In the genomic region with DNA sequence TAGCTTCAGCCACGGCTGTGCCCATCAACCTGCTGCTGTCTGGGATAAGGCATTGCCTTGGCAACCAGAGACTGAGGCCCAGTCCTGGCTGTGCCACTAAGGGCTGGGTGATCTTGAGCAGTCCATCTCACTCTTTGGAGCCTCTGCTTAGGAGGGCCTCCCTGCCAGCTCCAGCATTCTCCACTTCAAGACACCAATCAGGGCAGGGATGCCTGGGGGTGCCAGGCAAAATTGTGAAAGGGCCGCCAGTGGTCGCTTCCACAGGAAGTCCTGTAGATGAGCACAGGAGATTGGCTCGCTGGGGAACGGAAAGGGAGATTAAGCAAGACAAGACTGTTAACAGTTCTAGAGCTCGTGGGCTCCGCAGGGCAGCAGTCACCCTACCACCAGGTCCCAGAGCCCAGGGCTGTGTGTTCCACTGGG, we compare ENCODE assay signal across 18 cellular contexts. TPM values are rescaled to one million over a fixed set of nuclear protein-coding genes. Genes with fewer than 3 reads are reported as not detected.
DNase-seq lines count a peak whose midpoint lies in the region; ATAC-seq, FAIRE-seq and TF ChIP-seq lines count a peak whose summit lies in the region.
"Had no signal": no experiment of that assay in that cellular context is flagged by ENCODE, and none has a peak within 500 bp of the region (broad histone marks: within the 10 kb centered on the region; RNA-seq: fewer than 3 reads in every experiment).

A gene with protein sequence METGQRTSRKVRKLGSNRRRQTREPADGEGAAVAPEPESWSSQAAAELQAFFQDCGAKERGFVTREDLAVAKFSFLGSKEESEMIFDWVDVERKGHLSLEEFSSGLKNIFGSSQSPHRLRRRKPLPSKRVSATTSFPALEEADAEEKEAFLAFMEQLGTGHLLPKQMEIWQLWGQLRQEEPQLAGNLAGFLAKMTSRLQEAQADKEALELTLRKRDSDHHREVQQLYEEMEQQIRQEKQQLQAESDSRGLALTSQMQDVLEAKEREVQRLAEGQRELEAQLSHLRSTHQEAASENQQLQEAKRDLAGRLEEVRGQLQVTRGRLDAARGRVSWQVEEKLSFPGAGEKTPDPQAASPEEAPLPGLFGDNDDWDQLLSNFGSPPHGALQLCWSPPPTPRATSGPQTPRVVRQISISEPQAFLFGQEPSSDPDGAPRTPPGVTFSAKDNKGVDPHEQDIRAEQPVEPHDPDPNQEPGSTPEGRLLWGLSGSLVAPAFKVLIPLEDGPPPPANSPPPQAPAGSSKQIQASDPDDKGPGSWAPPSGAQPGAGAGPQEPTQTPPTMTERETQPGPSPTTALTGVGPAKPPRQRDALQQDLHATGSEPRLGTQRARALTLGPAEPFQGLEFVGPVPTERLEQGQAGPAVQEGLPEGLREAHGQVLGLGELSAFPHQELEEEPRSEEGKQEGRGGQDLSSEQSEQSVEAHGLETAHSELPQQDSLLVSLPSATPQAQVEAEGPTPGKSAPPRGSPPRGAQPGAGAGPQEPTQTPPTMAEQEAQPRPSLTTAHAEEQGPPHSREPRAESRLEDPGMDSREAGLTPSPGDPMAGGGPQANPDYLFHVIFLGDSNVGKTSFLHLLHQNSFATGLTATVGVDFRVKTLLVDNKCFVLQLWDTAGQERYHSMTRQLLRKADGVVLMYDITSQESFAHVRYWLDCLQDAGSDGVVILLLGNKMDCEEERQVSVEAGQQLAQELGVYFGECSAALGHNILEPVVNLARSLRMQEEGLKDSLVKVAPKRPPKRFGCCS (plus strand): TSS at position 346 of the 423 bp plus-strand sequence. CDS start 6,410 bp downstream, outside the sequence.

- FAIRE-seq in H1 (lab: Jason Lieb, UNC): no peak
- FAIRE-seq: G401.6 had no signal

- TF ChIP-seq POLR2A in H1 (IDR thresholded peaks at IDR 0.05; ENCODE audit: control extremely low read depth in 1 of 2, low read depth in 2 of 2, low read length in 2 of 2): no peak
- no peak for TF ChIP-seq POLR2A in spleen (IDR thresholded peaks at IDR 0.05)
- no peak for TF ChIP-seq POLR2A in testis (IDR thresholded peaks at IDR 0.05)

- H3K27me3 ChIP-seq in H1 (replicated peaks in 1 of 4; ENCODE audit: control insufficient read depth in 3 of 4, extremely low read depth in 1 of 4, insufficient read depth in 3 of 4, low read length in 3 of 4) (no peaks in the 10 kb centered on the region), spleen (replicated peaks in 1 of 7) (no peaks in the 10 kb centered on the region), testis (no peaks in the 10 kb centered on the region)
- H3K27me3 ChIP-seq: vagina had no signal

- H3K4me3 ChIP-seq in H1 (ENCODE audit: extremely low read depth in 1 of 4, insufficient read depth in 2 of 4, low read depth in 3 of 4, low read length in 4 of 4) (no peak within 1 kb of the TSS), spleen (no peak within 1 kb of the TSS), testis (no peak within 1 kb of the TSS)
- H3K4me3 ChIP-seq: vagina had no signal

- no peaks in the 10 kb centered on the region for H3K4me1 ChIP-seq in H1 (replicated peaks in 1 of 4; ENCODE audit: control insufficient read depth in 3 of 4, insufficient read depth in 4 of 4, low read length in 3 of 4)
- H3K4me1 ChIP-seq in spleen: peaks cover 9 to 69% (median 16%) of the 10 kb centered on the region in 6 donors
- peaks cover 7% of the 10 kb centered on the region for H3K4me1 ChIP-seq in testis

- peaks cover 31 to 38% (median 35%) of the 10 kb centered on the region in 3 donors for H3K4me1 Mint-ChIP-seq in IgD-negative memory B cell

- H3K56ac ChIP-seq in H1 (replicated peaks; ENCODE audit: insufficient read length, low read depth, low read length): no peak within 1 kb of the TSS

- H4K91ac ChIP-seq in H1 (replicated peaks; ENCODE audit: insufficient read length, low read length): no peak within 1 kb of the TSS

- no peak for TF ChIP-seq EP300 in H1 (IDR thresholded peaks at IDR 0.05; ENCODE audit: borderline replicate concordance in 1 of 2, low read depth in 2 of 2, low read length in 2 of 2)

- no peak within 1 kb of the TSS for H2BK12ac ChIP-seq in H1 (ENCODE audit: low read depth, low read length)

- no peak within 1 kb of the TSS for H2AK5ac ChIP-seq in H1 (ENCODE audit: low read depth, low read length)

- peak within 1 kb of the TSS; percentile 71 for H4K8ac ChIP-seq in H1 (ENCODE audit: extremely low read depth, insufficient read depth, low read length)

- H2BK15ac ChIP-seq in H1 (ENCODE audit: low read length): no peak within 1 kb of the TSS

- no peak within 1 kb of the TSS for H4K5ac ChIP-seq in H1 (ENCODE audit: insufficient read length, low read depth, low read length)

- CTCF ChIA-PET in H1 (lab: Charles Lee; ENCODE audit: partially characterized antibody): interaction anchor here (0.6 to 2.2 kb wide), 8 partner anchors 8 to 957 kb away, joined by 3 to 11 read pairs (median 4); no protein-coding TSS in a partner anchor

- no peak within 1 kb of the TSS for H3K4me2 ChIP-seq in H1 (ENCODE audit: insufficient read depth in 1 of 2, low read depth in 2 of 2, low read length in 2 of 2)

- DNase-seq in NOMO-1 treated with DMSO at 0.1 percent for 48 hours (lab: John Stamatoyannopoulos, UW; ENCODE audit: unreplicated experiment): peak; percentile 89
- DNase-seq in H1 (ENCODE audit: low read depth in 1 of 2, low spot score in 2 of 2): no peak
- DNase-seq in spleen: peak; percentile 74
- no peak for DNase-seq in testis
- DNase-seq: CD4-positive, alpha-beta T cell; glutamatergic neuron; NCI-H2029 treated with DMSO at 0.1 percent for 48 hours; NCI-H82; stimulated activated CD4-positive, alpha-beta T cell treated with anti-CD3 and anti-CD28 coated beads, Interleukin-2, amount 100 ng/mL, for 24 hours; T1000 had no signal

- no peaks in the 10 kb centered on the region for H3K9me3 ChIP-seq in H1 (ENCODE audit: insufficient read depth in 2 of 2, low read depth in 1 of 2, low read length in 1 of 2)
- no peaks in the 10 kb centered on the region for H3K9me3 ChIP-seq in spleen
- no peaks in the 10 kb centered on the region for H3K9me3 ChIP-seq in testis
- H3K9me3 ChIP-seq: vagina had no signal

- H3K23me2 ChIP-seq in H1 (ENCODE audit: low read depth, low read length): no peaks in the 10 kb centered on the region

- peak within 1 kb of the TSS in 2 of 3 donors; percentile 36 to 60 for H3K27ac Mint-ChIP-seq in IgD-negative memory B cell
- H3K27ac Mint-ChIP-seq: CD4-positive, alpha-beta T cell had no signal

- no peak within 1 kb of the TSS for H2BK120ac ChIP-seq in H1 (replicated peaks; ENCODE audit: low read depth, low read length)

- no peak within 1 kb of the TSS for H2BK20ac ChIP-seq in H1 (ENCODE audit: low read length)

- POLR2A ChIA-PET in H1 (lab: Charles Lee; ENCODE audit: partially characterized antibody): no interaction called here

- no peak within 1 kb of the TSS for H3K23ac ChIP-seq in H1 (ENCODE audit: insufficient read length)

- TF ChIP-seq CTCF in H1 (IDR thresholded peaks at IDR 0.05; ENCODE audit: control extremely low read depth in 1 of 3, insufficient read depth in 1 of 3, low read depth in 1 of 3, low read length in 3 of 3): no peak
- no peak for TF ChIP-seq CTCF in spleen (IDR thresholded peaks at IDR 0.05 in 8 of 11, conservative IDR thresholded peaks at IDR 0.05 in 3 of 11)
- no peak for TF ChIP-seq CTCF in testis (IDR thresholded peaks at IDR 0.05)

- no peaks in the 10 kb centered on the region for H3K36me3 ChIP-seq in H1 (ENCODE audit: control insufficient read depth in 2 of 4, insufficient read depth in 4 of 4, low read length in 3 of 4)
- H3K36me3 ChIP-seq in spleen: no peaks in the 10 kb centered on the region
- H3K36me3 ChIP-seq in testis (ENCODE audit: low read depth, missing control alignments): no peaks in the 10 kb centered on the region
- H3K36me3 ChIP-seq: vagina had no signal

- H3K27me3 Mint-ChIP-seq in IgD-negative memory B cell: no peaks in the 10 kb centered on the region
- H3K27me3 Mint-ChIP-seq: CD4-positive, alpha-beta T cell; central memory CD8-positive, alpha-beta T cell had no signal

- H3K27ac ChIP-seq in H1 (ENCODE audit: low read depth, low read length) (no peak within 1 kb of the TSS), spleen (peak within 1 kb of the TSS in 3 of 8 donors; percentile 40 to 59 (median 46)), testis (no peak within 1 kb of the TSS)
- H3K27ac ChIP-seq: epithelial cell of prostate, vagina had no signal

- no peaks in the 10 kb centered on the region for H3K79me1 ChIP-seq in H1 (ENCODE audit: low read depth, low read length)

- no peak within 1 kb of the TSS for H3K14ac ChIP-seq in H1 (ENCODE audit: insufficient read length)

- H4K20me1 ChIP-seq in H1 (replicated peaks in 1 of 2; ENCODE audit: control insufficient read depth in 1 of 2, insufficient read depth in 2 of 2, low read length in 2 of 2): peaks cover 0 to 3% of the 10 kb centered on the region in 2 experiments

- H3K4ac ChIP-seq in H1 (replicated peaks; ENCODE audit: insufficient read length, low read depth, low read length): no peak within 1 kb of the TSS

- peak within 1 kb of the TSS in 1 of 4 donors; percentile 83 for H3K4me3 Mint-ChIP-seq in IgD-negative memory B cell
- H3K4me3 Mint-ChIP-seq: CD4-positive, alpha-beta T cell; central memory CD8-positive, alpha-beta T cell had no signal

- ATAC-seq in HG02763 (IDR thresholded peaks at IDR 0.05; ENCODE audit: unreplicated experiment): no peak
- no peak for ATAC-seq in GM19395 (IDR thresholded peaks at IDR 0.05; ENCODE audit: unreplicated experiment)

- no peak within 1 kb of the TSS; the same call in 1 of the 2 replicates for H2BK5ac ChIP-seq in H1 (ENCODE audit: low read depth, low read length)

- H2AFZ ChIP-seq in H1 (ENCODE audit: low read length): no peak within 1 kb of the TSS

- H3K36me3 Mint-ChIP-seq in IgD-negative memory B cell: peaks cover 2% of the 10 kb centered on the region

- no peak within 1 kb of the TSS for H3K18ac ChIP-seq in H1 (ENCODE audit: extremely low read depth, low read length)

- intact Hi-C loops in spleen (cut with DNase I; ENCODE audit: low total_unique reads): no loop called here
- intact Hi-C loops in testis (cut with DNase I; ENCODE audit: low total_unique reads): no loop called here

- H3K9ac ChIP-seq in H1 (replicated peaks in 1 of 4; ENCODE audit: extremely low read depth in 1 of 4, low read depth in 3 of 4, low read length in 3 of 4): no peak within 1 kb of the TSS

- no peaks in the 10 kb centered on the region for H3K79me2 ChIP-seq in H1 (ENCODE audit: control insufficient read depth in 1 of 2, insufficient read depth in 2 of 2, low read length in 2 of 2)

- no peak for TF ChIP-seq RAD21 in H1 (IDR thresholded peaks at IDR 0.05 in 1 of 2, conservative IDR thresholded peaks at IDR 0.05 in 1 of 2; ENCODE audit: low read depth in 2 of 2, low read length in 2 of 2)

- WGBS in H1 (ENCODE audit: extremely low coverage in 1 of 2, insufficient coverage in 1 of 2, insufficient read length in 1 of 2, insufficient replicate concordance in 2 of 2, low coverage in 1 of 2, low lambda C conversion rate in 2 of 2, missing lambda C conversion rate in 1 of 2), 2 experiments: 88% methylated on average over 7 of the region's 7 CpGs; no CpG with 5 or more reads in 1 of the 2 experiments
- WGBS in spleen, 5 donors: 48 to 73% (median 69%) methylated on average over 5 to 7 of the region's 7 CpGs
- WGBS in testis, 2 donors: 84 to 95% methylated on average over 5 to 7 of the region's 7 CpGs

- no peaks in the 10 kb centered on the region for H3K9me3 Mint-ChIP-seq in IgD-negative memory B cell
- H3K9me3 Mint-ChIP-seq: CD4-positive, alpha-beta T cell; central memory CD8-positive, alpha-beta T cell had no signal

RNA-seq across cellular contexts. Expression of the gene that starts here (rescaled TPM):
- polyA plus RNA-seq in IgD-negative memory B cell (not detected), H1 (2011; rRNA removed) (0.02 and 0.03 TPM in 2 replicates), spleen (under 1 TPM; 0.06 to 0.26 (median 0.24) TPM), testis (ENCODE audit: insufficient read depth, low read depth, low replicate concordance) (0.09 TPM)
- total RNA-seq in H1 (2021; fragmentation: NEBNext Ultra II Directional; extraction: Animal tissue kit (Norgen Biotek cat#: 25700)): not detected in 2 replicates
- polyA plus RNA-seq in H1 (2011; cell fraction: cytosol; rRNA removed): 0.06 TPM
- polyA plus RNA-seq in H1 (2011; cell fraction: nucleus; rRNA removed): 0.09 TPM
- polyA plus RNA-seq in H1 (2012, experiment 1 of 2): 0.11 TPM in 1 of 4 replicates, not detected in the others
- not detected for polyA plus RNA-seq in H1 (2012, experiment 2 of 2)
- 0.02 TPM for polyA plus RNA-seq in H1 (2013, experiment 1 of 2)
- polyA plus RNA-seq in H1 (2013, experiment 2 of 2): 0.02 TPM
- polyA minus RNA-seq in H1 (2011; rRNA and poly(A)+ RNA removed): 0.10 TPM in 1 of 2 replicates, not detected in the other
- not detected for polyA minus RNA-seq in H1 (2011; cell fraction: cytosol; rRNA and poly(A)+ RNA removed)
- polyA minus RNA-seq in H1 (2011; cell fraction: nucleus; rRNA and poly(A)+ RNA removed): not detected
- total RNA-seq in spleen (1 to 10 TPM in 5 of 7 donors, under 1 TPM in 2; 0.54 to 3.5 (median 1.3) TPM), testis (under 1 TPM; 0.24 to 0.56 TPM)
- total RNA-seq: kidney epithelial cell had no signal

Comparison
In these comparisons a context has a peak if more than half of its experiments do, and no peak if none do; other contexts are left out.
1. DNase-seq: peak in NOMO-1 treated with DMSO at 0.1 percent for 48 hours (single experiment) and spleen (single experiment); none in H1 (0 of 2) and testis (single experiment).